In the genomic region with DNA sequence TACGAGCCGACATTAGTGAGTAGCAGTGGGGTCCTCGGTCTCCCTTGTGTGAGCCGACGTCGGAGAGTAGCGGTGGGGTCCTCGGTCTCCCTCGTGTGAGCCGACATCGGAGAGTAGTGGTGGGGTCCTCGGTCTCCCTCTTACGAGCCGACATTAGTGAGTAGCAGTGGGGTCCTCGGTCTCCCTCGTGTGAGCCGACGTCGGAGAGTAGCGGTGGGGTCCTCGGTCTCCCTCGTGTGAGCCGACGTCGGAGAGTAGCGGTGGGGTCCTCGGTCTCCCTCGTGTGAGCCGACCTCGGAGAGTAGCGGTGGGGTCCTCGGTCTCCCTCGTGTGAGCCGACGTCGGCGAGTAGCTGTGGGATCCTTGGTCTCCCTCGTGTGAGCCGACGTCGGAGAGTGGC, we compare ENCODE assay signal across 8 cellular contexts. TPM values are rescaled to one million over a fixed set of nuclear protein-coding genes. Genes with fewer than 3 reads are reported as not detected.
DNase-seq lines count a peak whose midpoint lies in the region; ATAC-seq, FAIRE-seq and TF ChIP-seq lines count a peak whose summit lies in the region.
"Not testable (repeated sequence)": the region's sequence is repeated elsewhere in the genome, so short reads cannot be mapped to it uniquely, and the experiment has no call there.

No MANE protein-coding gene starts in this region.

- H3K18ac ChIP-seq in trophoblast cell (ENCODE audit: low read length): peak overlapping the region; percentile 14

- not testable (repeated sequence) for H3K23ac ChIP-seq in trophoblast cell (ENCODE audit: low read length)

- intact Hi-C loops in Right ventricle myocardium inferior (cut with DNase I): loop anchor here (5.0 kb wide), 1 partner anchor 48 kb away; a partner anchor contains a TSS

- H3K4me3 Mint-ChIP-seq in astrocyte (ENCODE audit: unreplicated experiment); nephron progenitor cell: not testable (repeated sequence)

- H3K79me2 ChIP-seq in astrocyte (ENCODE audit: insufficient read depth, low read length): peaks cover 16% of the 10 kb centered on the region
- not testable (repeated sequence) for H3K79me2 ChIP-seq in trophoblast cell (ENCODE audit: control insufficient read depth, insufficient read depth, low read length, poor library complexity)

- peaks cover 90% of the 10 kb centered on the region for H3K4me1 ChIP-seq in BLaER1
- not testable (repeated sequence) for H3K4me1 ChIP-seq in astrocyte (ENCODE audit: insufficient read depth, low read length); trophoblast cell (ENCODE audit: control insufficient read depth in 1 of 2, insufficient read depth in 2 of 2, low read length in 2 of 2)

- not testable (repeated sequence) for H3K79me1 ChIP-seq in trophoblast cell (ENCODE audit: low read length)

- H3K36me3 Mint-ChIP-seq in astrocyte (ENCODE audit: low read depth, unreplicated experiment) (peaks cover 18% of the 10 kb centered on the region), nephron progenitor cell (ENCODE audit: low read depth) (peaks cover 56% of the 10 kb centered on the region)

- H3K9me3 Mint-ChIP-seq in astrocyte (ENCODE audit: unreplicated experiment); nephron progenitor cell: not testable (repeated sequence)

- not testable (repeated sequence) for H2BK5ac ChIP-seq in trophoblast cell (ENCODE audit: low read depth, low read length, poor library complexity)

- not testable (repeated sequence) for ATAC-seq in Right ventricle myocardium inferior

- not testable (repeated sequence) for H3K9ac ChIP-seq in BLaER1; astrocyte (ENCODE audit: low read length); trophoblast cell (ENCODE audit: low read length)

- H2AFZ ChIP-seq in astrocyte (ENCODE audit: low read depth, low read length); trophoblast cell (ENCODE audit: insufficient read depth, low read length, poor library complexity): not testable (repeated sequence)

- not testable (repeated sequence) for H3K27me3 ChIP-seq in BLaER1; astrocyte (ENCODE audit: insufficient read depth, low read length); bronchial epithelial cell (ENCODE audit: control insufficient read depth, insufficient read depth, low read length); trophoblast cell (ENCODE audit: insufficient read depth, low read length)

- not testable (repeated sequence) for DNase-seq in GM12891 (ENCODE audit: insufficient read length, low spot score); astrocyte (ENCODE audit: low read depth); bronchial epithelial cell (ENCODE audit: low read depth); nephron progenitor cell; trophoblast cell
- DNase-seq in Right ventricle myocardium inferior (ENCODE audit: missing footprints): peak; percentile 37

- not testable (repeated sequence) for H3K4me1 Mint-ChIP-seq in astrocyte (ENCODE audit: low read depth, unreplicated experiment)
- peaks cover 25% of the 10 kb centered on the region for H3K4me1 Mint-ChIP-seq in nephron progenitor cell

- not testable (repeated sequence) for H3K27me3 Mint-ChIP-seq in astrocyte (ENCODE audit: low read depth, unreplicated experiment); nephron progenitor cell (ENCODE audit: low read depth, poor library complexity)

- TF ChIP-seq CTCF in astrocyte (IDR thresholded peaks at IDR 0.05; ENCODE audit: insufficient read depth, low read depth, low read length); bronchial epithelial cell (IDR thresholded peaks at IDR 0.05; ENCODE audit: insufficient read depth, low read length, severe bottlenecking); nephron progenitor cell (IDR thresholded peaks at IDR 0.05): not testable (repeated sequence)

- FAIRE-seq in GM12891 (lab: Jason Lieb, UNC) (peak; percentile 35), bronchial epithelial cell (lab: Jason Lieb, UNC) (peak; percentile 90), endometrium (lab: Jason Lieb, UNC) (peak; percentile 58)
- FAIRE-seq in astrocyte (lab: Jason Lieb, UNC): not testable (repeated sequence)

- not testable (repeated sequence) for H2BK120ac ChIP-seq in trophoblast cell (ENCODE audit: insufficient read depth, low read length, poor library complexity)

- H3K4me3 ChIP-seq in BLaER1; astrocyte (ENCODE audit: insufficient read depth, low read depth, low read length); bronchial epithelial cell (ENCODE audit: low read depth, low read length); trophoblast cell (ENCODE audit: low read depth, low read length): not testable (repeated sequence)

- not testable (repeated sequence) for H3K4ac ChIP-seq in trophoblast cell (ENCODE audit: low read depth, low read length)

- H3K27ac ChIP-seq in BLaER1; astrocyte (ENCODE audit: low read depth, low read length); trophoblast cell (ENCODE audit: low read depth, low read length): not testable (repeated sequence)

- TF ChIP-seq POLR2A in GM12891 (IDR thresholded peaks at IDR 0.05; ENCODE audit: low read depth, low read length): not testable (repeated sequence)

- H3K27ac Mint-ChIP-seq in astrocyte (ENCODE audit: unreplicated experiment): peak overlapping the region; percentile 18
- peak overlapping the region; percentile 89 for H3K27ac Mint-ChIP-seq in nephron progenitor cell

- H4K8ac ChIP-seq in trophoblast cell (ENCODE audit: low read depth, low read length): not testable (repeated sequence)

- H2BK12ac ChIP-seq in trophoblast cell (ENCODE audit: low read length): not testable (repeated sequence)

- not testable (repeated sequence) for H2AK5ac ChIP-seq in trophoblast cell (ENCODE audit: low read length)

- not testable (repeated sequence) for H4K91ac ChIP-seq in trophoblast cell (ENCODE audit: low read depth, low read length)

- H3K14ac ChIP-seq in trophoblast cell (ENCODE audit: low read length): not testable (repeated sequence)

- WGBS in trophoblast cell (ENCODE audit: extremely low coverage, insufficient coverage, insufficient read length): no CpG with 5 or more reads among the region's 41 CpGs

- H3K36me3 ChIP-seq in BLaER1 (peaks cover 57% of the 10 kb centered on the region), bronchial epithelial cell (ENCODE audit: control insufficient read depth, insufficient read depth, low read length) (peaks cover 22% of the 10 kb centered on the region), trophoblast cell (ENCODE audit: control insufficient read depth in 1 of 2, insufficient read depth in 2 of 2, low read length in 2 of 2) (peaks cover 59 to 68% of the 10 kb centered on the region in 2 experiments)
- not testable (repeated sequence) for H3K36me3 ChIP-seq in astrocyte (ENCODE audit: insufficient read depth, low read length)

- not testable (repeated sequence) for H3K9me3 ChIP-seq in BLaER1; astrocyte (ENCODE audit: insufficient read depth, low read depth, low read length); trophoblast cell (ENCODE audit: insufficient read depth, low read depth, low read length)

- H3K4me2 ChIP-seq in BLaER1: peak overlapping the region; percentile 82; the same call in 1 of the 2 replicates
- not testable (repeated sequence) for H3K4me2 ChIP-seq in astrocyte (ENCODE audit: low read length); trophoblast cell (ENCODE audit: low read length)

- H4K20me1 ChIP-seq in BLaER1 (peaks cover 77% of the 10 kb centered on the region), astrocyte (ENCODE audit: insufficient read depth, low read length) (peaks cover 91% of the 10 kb centered on the region)

- not testable (repeated sequence) for H4K12ac ChIP-seq in trophoblast cell (ENCODE audit: low read depth, low read length)

RNA-seq across cellular contexts. Expression of a gene that starts 49.7 kb away (rescaled TPM):
- 17.8 TPM for polyA plus RNA-seq in GM12891 (2012; ENCODE audit: low read depth, missing spikeins)
- total RNA-seq in astrocyte: 105 and 110 TPM in 2 replicates
- 9.5 and 17.8 TPM in 2 replicates for total RNA-seq in bronchial epithelial cell
- 51.7 TPM for total RNA-seq in Right ventricle myocardium inferior
- 56.6 and 65.3 TPM in 2 replicates for polyA plus RNA-seq in trophoblast cell (2013)
